In the genomic region with DNA sequence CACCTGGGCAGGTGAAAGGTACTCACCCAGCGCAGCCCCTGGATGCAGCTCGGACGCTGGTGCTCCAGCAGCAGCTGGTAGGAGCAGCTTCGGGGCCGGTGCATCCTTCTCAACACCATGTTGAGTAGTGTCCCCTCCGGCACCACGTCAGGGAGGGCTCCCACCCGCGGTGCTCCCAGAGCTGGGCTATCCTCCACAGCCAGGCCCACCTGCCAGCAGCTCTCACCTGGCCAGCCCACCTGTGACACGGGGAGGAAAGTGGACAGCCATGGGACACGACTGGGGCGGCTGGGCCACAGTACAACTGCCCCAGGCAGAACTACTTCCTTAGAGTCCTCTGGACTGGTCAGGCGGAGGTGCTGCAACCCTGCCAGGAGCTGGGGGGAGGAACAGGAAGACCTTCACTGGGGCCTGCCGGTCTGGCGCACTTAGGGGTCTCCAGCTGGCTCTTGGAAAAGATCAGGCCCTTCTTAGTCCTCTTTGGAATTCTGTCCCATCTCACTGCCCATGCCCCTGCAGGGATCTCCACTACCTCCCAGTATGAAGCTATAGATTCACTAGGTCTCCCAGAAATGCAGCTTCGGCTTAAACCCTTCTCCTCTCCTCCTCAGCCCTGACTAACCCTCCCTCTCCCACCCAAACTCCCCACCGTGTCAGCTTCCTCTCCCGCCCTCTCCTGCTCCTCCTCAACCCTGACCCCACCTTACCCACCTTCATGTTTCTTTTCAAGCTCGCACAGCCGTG, we compare ENCODE assay signal across 8 cellular contexts. TPM values are rescaled to one million over a fixed set of nuclear protein-coding genes. Genes with fewer than 3 reads are reported as not detected.
A peak's percentile ranks its signal among the peaks of the same experiment; 100 is the strongest.
DNase-seq lines count a peak whose midpoint lies in the region; ATAC-seq lines count a peak whose summit lies in the region.

No MANE protein-coding gene starts in this region.

- peak overlapping the region; percentile 49 to 93 (median 84) for H3K4me3 Mint-ChIP-seq in naive B cell

- H3K27me3 Mint-ChIP-seq in naive B cell = no peaks in the 10 kb centered on the region

- peak; percentile 51 for DNase-seq in ACHN
- no peak for DNase-seq in NT2/D1 (ENCODE audit: low read depth, low spot score)
- DNase-seq in epithelial cell of prostate (ENCODE audit: low read depth, low spot score) = no peak
- no peak for DNase-seq in naive B cell
- DNase-seq in DMS79 (lab: John Stamatoyannopoulos, UW) = no peak
- no peak for DNase-seq in D341Med (ENCODE audit: low spot score)

- in situ Hi-C loops in ACHN (cut with HindIII; ENCODE audit: low pct_ligation_motif_present, low pct_unique_long_range_greater_than_20kb, low sequenced_read_pairs) = no loop called here

- no peaks in the 10 kb centered on the region for H3K36me3 ChIP-seq in NT2/D1 (ENCODE audit: insufficient read depth, insufficient read length, low read length)

- H3K9me3 Mint-ChIP-seq in naive B cell = no peaks in the 10 kb centered on the region

- H3K4me3 ChIP-seq in NT2/D1 (ENCODE audit: insufficient read length, low read depth) = peak overlapping the region; percentile 45

- H3K27ac Mint-ChIP-seq in naive B cell = peak overlapping the region; percentile 10 to 91 (median 46)

- peak overlapping the region; percentile 53 for H3K9ac ChIP-seq in NT2/D1 (ENCODE audit: insufficient read length, low read depth)

- H3K9me3 ChIP-seq in NT2/D1 (ENCODE audit: insufficient read depth, low read length) = no peaks in the 10 kb centered on the region

- H3K27ac ChIP-seq in epithelial cell of prostate = peak overlapping the region; percentile 78

- ATAC-seq in naive B cell (ENCODE audit: low read depth in 2 of 2) = no peak
- no peak for ATAC-seq in HG02973 (IDR thresholded peaks at IDR 0.05; ENCODE audit: unreplicated experiment)
- ATAC-seq in GM21367 (IDR thresholded peaks at IDR 0.05; ENCODE audit: unreplicated experiment) = no peak

- H3K4me1 Mint-ChIP-seq in naive B cell = peaks cover 43 to 61% (median 48%) of the 10 kb centered on the region in 3 donors

- peaks cover 15% of the 10 kb centered on the region for H3K27me3 ChIP-seq in NT2/D1 (ENCODE audit: insufficient read depth, insufficient read length)

- H3K4me1 ChIP-seq in NT2/D1 (ENCODE audit: insufficient read depth, insufficient read length) = peaks cover 22% of the 10 kb centered on the region

- H3K36me3 Mint-ChIP-seq in naive B cell = no peaks in the 10 kb centered on the region

RNA-seq across cellular contexts. Expression of a gene that starts 0.7 kb away (rescaled TPM):
- 1 to 10 TPM in 2 of 6 donors, under 1 TPM in 3, not detected in 1; 0.39 to 2.6 (median 0.52) TPM for polyA plus RNA-seq in naive B cell (ENCODE audit: low read depth in 6 of 6)

RNA-seq across cellular contexts. Expression of a gene that starts 15.0 kb away (rescaled TPM):
- 10 to 100 TPM; 12.2 to 18.3 (median 13.9) TPM for polyA plus RNA-seq in naive B cell (ENCODE audit: low read depth in 6 of 6)

RNA-seq across cellular contexts. Expression of a gene that starts 32.7 kb away (rescaled TPM):
- under 1 TPM in 1 of 6 donors, not detected in 5; 0.21 TPM for polyA plus RNA-seq in naive B cell (ENCODE audit: low read depth in 6 of 6)

RNA-seq across cellular contexts. Expression of a gene that starts 52.2 kb away (rescaled TPM):
- 10 to 100 TPM; 47.8 to 69.5 (median 56.0) TPM for polyA plus RNA-seq in naive B cell (ENCODE audit: low read depth in 6 of 6)
